Comparison of ENCODE assay signal across 8 cellular contexts in genomic region chr19:18915639-18916038, GRCh38. TPM values are rescaled to one million over a fixed set of nuclear protein-coding genes. Genes with fewer than 3 reads are reported as not detected.
DNase-seq lines count a peak whose midpoint lies in the region; ATAC-seq and TF ChIP-seq lines count a peak whose summit lies in the region.

No MANE protein-coding gene starts in this region.

- peaks cover 49% of the 10 kb centered on the region for H3K4me1 ChIP-seq in left ventricle myocardium inferior

- H3K27me3 ChIP-seq in left ventricle myocardium inferior (ENCODE audit: low read depth) (no peaks in the 10 kb centered on the region), layer of hippocampus (ENCODE audit: control insufficient read depth, insufficient read depth, low read length) (no peaks in the 10 kb centered on the region)

- DNase-seq in left ventricle myocardium inferior (no peak), left cardiac atrium (no peak), NCI-H2196 (lab: John Stamatoyannopoulos, UW; ENCODE audit: unreplicated experiment) (peak; percentile 78), amniotic epithelial cell (ENCODE audit: low read depth) (peak; percentile 48), amniotic stem cell (lab: John Stamatoyannopoulos, UW) (no peak)

- no peaks in the 10 kb centered on the region for H3K9me3 ChIP-seq in left ventricle myocardium inferior (replicated peaks)

- no peak for ATAC-seq in left cardiac atrium
- no peak for ATAC-seq in GM21423 (IDR thresholded peaks at IDR 0.05; ENCODE audit: unreplicated experiment)
- ATAC-seq in GM19455 (IDR thresholded peaks at IDR 0.05; ENCODE audit: unreplicated experiment), result no peak

- peaks cover 32% of the 10 kb centered on the region for H3K36me3 ChIP-seq in left ventricle myocardium inferior

- intact Hi-C loops in left ventricle myocardium inferior (cut with micrococcal nuclease) (no loop called here), left cardiac atrium (cut with DNase I) (no loop called here)

- peak; percentile 39 for TF ChIP-seq CTCF in left ventricle myocardium inferior (IDR thresholded peaks at IDR 0.05; ENCODE audit: borderline replicate concordance)

- H3K4me3 ChIP-seq in left ventricle myocardium inferior, result no peak overlapping the region

- H3K27ac ChIP-seq in left ventricle myocardium inferior (replicated peaks) (no peak overlapping the region), layer of hippocampus (ENCODE audit: low read depth, low read length) (peak overlapping the region; percentile 13)

RNA-seq across cellular contexts. Expression of gene COPE, which starts 3.5 kb away (rescaled TPM):
- total RNA-seq in left ventricle myocardium inferior (128 TPM), left cardiac atrium (100 to 1,000 TPM; 136 to 149 TPM)

RNA-seq across cellular contexts. Expression of gene DDX49, which starts 3.9 kb away (rescaled TPM):
- 22.4 TPM for total RNA-seq in left ventricle myocardium inferior
- 10 to 100 TPM; 23.6 to 24.2 TPM for total RNA-seq in left cardiac atrium

RNA-seq across cellular contexts. Expression of gene CERS1, which starts 19.7 kb away (rescaled TPM):
- 1.4 TPM for total RNA-seq in left ventricle myocardium inferior
- 1 to 10 TPM in 1 of 2 donors, under 1 TPM in 1; 0.80 to 2.1 TPM for total RNA-seq in left cardiac atrium

RNA-seq across cellular contexts. Expression of gene HOMER3, which starts 25.4 kb away (rescaled TPM):
- 14.7 TPM for total RNA-seq in left ventricle myocardium inferior
- 10 to 100 TPM; 15.2 to 18.9 TPM for total RNA-seq in left cardiac atrium

Comparison
In these comparisons a context has a peak if more than half of its experiments do, and no peak if none do; other contexts are left out.
1. DNase-seq: peak in NCI-H2196 (single experiment) and amniotic epithelial cell (single experiment); none in left ventricle myocardium inferior (single experiment), left cardiac atrium (single experiment) and amniotic stem cell (single experiment).